Comparison of ENCODE assay signal across 22 cellular contexts in the genomic region with DNA sequence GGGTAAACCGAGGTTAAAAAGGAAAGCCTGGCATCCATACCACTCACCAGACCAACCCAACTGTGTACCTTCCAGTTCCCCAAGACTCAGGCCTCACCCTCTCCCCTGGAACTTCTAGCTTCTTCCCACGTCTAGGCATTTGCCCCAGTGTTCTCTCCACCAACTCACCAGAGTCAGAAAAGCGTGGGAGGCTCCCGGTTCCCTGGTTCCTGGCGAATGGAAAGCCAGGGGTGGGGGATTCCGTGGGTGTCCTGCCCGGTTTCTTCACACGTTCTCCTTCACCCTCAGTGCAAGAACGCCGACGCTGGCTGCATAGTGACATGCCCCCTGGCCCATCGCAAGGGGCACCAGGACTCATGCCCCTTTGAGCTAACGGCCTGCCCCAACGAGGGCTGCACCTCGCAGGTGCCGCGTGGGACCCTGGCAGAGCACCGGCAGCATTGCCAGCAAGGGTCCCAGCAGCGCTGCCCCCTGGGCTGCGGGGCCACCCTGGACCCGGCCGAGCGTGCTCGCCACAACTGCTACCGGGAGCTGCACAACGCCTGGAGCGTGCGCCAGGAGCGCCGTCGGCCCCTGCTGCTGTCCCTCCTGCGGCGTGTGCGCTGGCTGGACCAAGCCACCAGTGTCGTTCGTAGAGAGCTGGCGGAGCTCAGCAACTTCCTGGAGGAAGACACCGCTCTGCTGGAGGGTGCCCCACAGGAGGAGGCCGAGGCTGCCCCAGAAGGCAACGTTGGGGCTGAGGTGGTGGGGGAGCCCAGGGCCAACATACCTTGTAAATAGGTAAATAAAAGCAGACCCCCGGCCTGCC. TPM values are rescaled to one million over a fixed set of nuclear protein-coding genes. Genes with fewer than 3 reads are reported as not detected.
"Had no signal": no experiment of that assay in that cellular context is flagged by ENCODE, and none has a peak within 500 bp of the region (broad histone marks: within the 10 kb centered on the region; RNA-seq: fewer than 3 reads in every experiment).

No MANE protein-coding gene starts in this region.

- DNase-seq: activated B cell treated with CpG ODN at 0.5 μM for 24 hours; activated CD4-positive, alpha-beta T cell treated with anti-CD3 and anti-CD28 coated beads for 48 hours; activated CD8-positive, alpha-beta T cell treated with anti-CD3 and anti-CD28 coated beads for 36 hours; activated naive CD4-positive, alpha-beta T cell treated with anti-CD3 and anti-CD28 coated beads, Interleukin-2, amount 50 U/mL, for 16 hours; activated T-cell treated with anti-CD3 and anti-CD28 coated beads, Interleukin-2, amount 50 U/mL, for 24 hours; effector memory CD8-positive, alpha-beta T cell; esophagus squamous epithelium; sigmoid colon; spleen; stimulated activated naive B cell treated with anti-CD40 and anti-IgM and Interleukin-4, amounts not matched to agents 10 μg/mL and 1 μg/mL and 100 μg/mL, for 72 hours; T-helper 1 cell; T-helper 9 cell; thyroid gland had no signal

- H3K27ac Mint-ChIP-seq: activated B cell treated with CpG ODN at 0.5 μM for 24 hours; activated CD8-positive, alpha-beta T cell treated with anti-CD3 and anti-CD28 coated beads for 36 hours; activated T-cell treated with anti-CD3 and anti-CD28 coated beads, Interleukin-2, amount 50 U/mL, for 24 hours; memory B cell; stimulated activated naive B cell treated with anti-CD40 and anti-IgM and Interleukin-4, amounts not matched to agents 10 μg/mL and 1 μg/mL and 100 μg/mL, for 72 hours had no signal

- H3K27me3 Mint-ChIP-seq: activated B cell treated with CpG ODN at 0.5 μM for 24 hours; activated CD8-positive, alpha-beta T cell treated with anti-CD3 and anti-CD28 coated beads for 36 hours; activated T-cell treated with anti-CD3 and anti-CD28 coated beads, Interleukin-2, amount 50 U/mL, for 24 hours; effector memory CD8-positive, alpha-beta T cell had no signal

- FAIRE-seq: bronchial epithelial cell had no signal

- H3K9me3 ChIP-seq: ascending aorta, esophagus squamous epithelium, neutrophil, sigmoid colon, spleen, thyroid gland had no signal

- H3K4me3 Mint-ChIP-seq: activated B cell treated with CpG ODN at 0.5 μM for 24 hours; activated CD8-positive, alpha-beta T cell treated with anti-CD3 and anti-CD28 coated beads for 36 hours; memory B cell had no signal

- H3K4me3 ChIP-seq: ascending aorta, esophagus squamous epithelium, sigmoid colon, spleen, thyroid gland had no signal

- H3K36me3 ChIP-seq: neutrophil, thyroid gland had no signal

- H3K27ac ChIP-seq: ascending aorta, esophagus squamous epithelium, neutrophil, parathyroid adenoma, sigmoid colon, spleen, thyroid gland had no signal

- H3K9me3 Mint-ChIP-seq: activated B cell treated with CpG ODN at 0.5 μM for 24 hours; activated CD8-positive, alpha-beta T cell treated with anti-CD3 and anti-CD28 coated beads for 36 hours; activated T-cell treated with anti-CD3 and anti-CD28 coated beads, Interleukin-2, amount 50 U/mL, for 24 hours; effector memory CD8-positive, alpha-beta T cell; memory B cell; stimulated activated naive B cell treated with anti-CD40 and anti-IgM and Interleukin-4, amounts not matched to agents 10 μg/mL and 1 μg/mL and 100 μg/mL, for 72 hours had no signal

- H3K27me3 ChIP-seq: ascending aorta, esophagus squamous epithelium, neutrophil, sigmoid colon, spleen, thyroid gland had no signal

- ATAC-seq: activated CD8-positive, alpha-beta T cell treated with anti-CD3 and anti-CD28 coated beads for 36 hours; effector memory CD8-positive, alpha-beta T cell; stimulated activated naive B cell treated with anti-CD40 and anti-IgM and Interleukin-4, amounts not matched to agents 10 μg/mL and 1 μg/mL and 100 μg/mL, for 72 hours had no signal

RNA-seq across cellular contexts. Expression of a gene that starts 1.7 kb away (rescaled TPM):
- total RNA-seq: activated B cell treated with CpG ODN at 0.5 μM for 24 hours; activated CD8-positive, alpha-beta T cell treated with anti-CD3 and anti-CD28 coated beads for 36 hours; ascending aorta; bronchial epithelial cell; dermis microvascular lymphatic vessel endothelial cell; esophagus squamous epithelium; liver; mononuclear cell; sigmoid colon; spleen; thyroid gland; urinary bladder had no signal
- polyA plus RNA-seq: liver, urinary bladder had no signal

RNA-seq across cellular contexts. Expression of a gene that starts 12.9 kb away (rescaled TPM):
- total RNA-seq: ascending aorta, mononuclear cell, sigmoid colon, thyroid gland, urinary bladder had no signal
